23 cellular contexts compared by ENCODE assay signal in the genomic region with DNA sequence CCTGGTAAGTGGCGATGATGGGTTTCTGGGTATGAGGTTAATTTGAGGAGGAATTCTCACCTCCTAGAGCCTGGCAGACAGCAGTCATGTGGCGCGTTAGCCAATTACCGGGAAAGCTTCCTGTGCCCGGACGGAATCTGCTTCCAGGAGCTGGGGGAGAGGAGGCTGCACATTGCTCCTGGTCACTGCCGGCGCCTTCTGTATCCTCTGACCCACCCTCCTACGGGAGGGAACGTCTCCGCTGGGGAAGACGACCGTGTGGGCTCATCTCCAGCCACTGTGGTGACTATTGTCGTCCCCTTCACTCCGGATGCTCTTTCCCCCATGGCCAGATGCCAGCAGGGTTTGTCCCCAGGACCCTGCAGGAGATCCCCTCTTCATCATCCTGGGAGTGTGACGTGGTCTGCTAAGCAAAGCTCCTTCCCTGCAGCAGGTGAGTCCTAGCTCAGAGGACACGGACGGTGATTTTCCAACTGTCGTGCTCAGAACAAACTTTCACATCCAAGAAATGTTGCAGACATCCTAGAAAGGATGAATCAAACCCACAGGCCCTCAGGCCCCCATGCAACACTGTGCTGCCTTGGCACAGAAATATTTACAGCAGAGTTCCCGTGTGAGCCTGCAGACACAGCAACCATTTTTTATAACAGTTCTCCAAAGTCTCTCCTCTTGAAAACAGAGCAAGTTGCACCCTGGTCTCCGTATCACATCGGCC. TPM values are rescaled to one million over a fixed set of nuclear protein-coding genes. Genes with fewer than 3 reads are reported as not detected.
DNase-seq lines count a peak whose midpoint lies in the region; ATAC-seq lines count a peak whose summit lies in the region.
"Had no signal": no experiment of that assay in that cellular context is flagged by ENCODE, and none has a peak within 500 bp of the region (broad histone marks: within the 10 kb centered on the region; RNA-seq: fewer than 3 reads in every experiment).

No MANE protein-coding gene starts in this region.

- H3K27ac Mint-ChIP-seq in activated CD4-positive, alpha-beta T cell treated with anti-CD3 and anti-CD28 coated beads, Interleukin-2, amount 10 ng/mL, durations not matched to agents 7 days and 5 days: no peak overlapping the region
- no peak overlapping the region for H3K27ac Mint-ChIP-seq in activated naive CD4-positive, alpha-beta T cell treated with anti-CD3 and anti-CD28 coated beads for 36 hours

- H3K79me1 ChIP-seq in mesendoderm (ENCODE audit: low read length): no peaks in the 10 kb centered on the region

- no peak overlapping the region for H3K4me3 Mint-ChIP-seq in activated CD4-positive, alpha-beta T cell treated with anti-CD3 and anti-CD28 coated beads, Interleukin-2, amount 10 ng/mL, durations not matched to agents 7 days and 5 days
- H3K4me3 Mint-ChIP-seq in activated naive CD4-positive, alpha-beta T cell treated with anti-CD3 and anti-CD28 coated beads for 36 hours: no peak overlapping the region

- no peak overlapping the region for H3K18ac ChIP-seq in mesendoderm (ENCODE audit: low read length)

- no peak overlapping the region for H2BK5ac ChIP-seq in mesendoderm (ENCODE audit: low read length)

- no peak overlapping the region for H3K4me3 ChIP-seq in mesendoderm (ENCODE audit: low read length)
- H3K4me3 ChIP-seq: mucosa of descending colon had no signal

- no peak overlapping the region for H3K4ac ChIP-seq in mesendoderm (ENCODE audit: low read depth, low read length)

- H3K79me2 ChIP-seq in mesendoderm (ENCODE audit: control insufficient read depth, insufficient read depth, low read length): no peaks in the 10 kb centered on the region

- CTCF ChIA-PET in activated CD4-positive, alpha-beta T cell treated with anti-CD3 and anti-CD28 coated beads, Interleukin-2, amount 10 ng/mL, durations not matched to agents 7 days and 5 days (lab: Charles Lee): interaction anchor here (0.7 to 1.2 kb wide), 3 partner anchors 16 to 102 kb away, joined by 3 read pairs; no protein-coding TSS in a partner anchor
- CTCF ChIA-PET in activated naive CD4-positive, alpha-beta T cell treated with anti-CD3 and anti-CD28 coated beads for 36 hours (lab: Charles Lee): no interaction called here

- H3K23ac ChIP-seq in mesendoderm (ENCODE audit: low read length): no peak overlapping the region

- no peak overlapping the region for H3K9ac ChIP-seq in mesendoderm (ENCODE audit: low read length)

- no peak overlapping the region for H2BK15ac ChIP-seq in mesendoderm (replicated peaks; ENCODE audit: low read depth)

- intact Hi-C loops in activated naive CD4-positive, alpha-beta T cell treated with anti-CD3 and anti-CD28 coated beads for 36 hours (cut with micrococcal nuclease): no loop called here

- no peak overlapping the region for H2BK120ac ChIP-seq in mesendoderm (ENCODE audit: low read depth, low read length)

- H3K27me3 ChIP-seq in mesendoderm (ENCODE audit: insufficient read depth, low read length, poor library complexity): no peaks in the 10 kb centered on the region

- no CpG with 5 or more reads among the region's 22 CpGs for WGBS in mesendoderm (ENCODE audit: extremely low coverage, insufficient coverage, low lambda C conversion rate)

- H3K9me3 Mint-ChIP-seq in activated CD4-positive, alpha-beta T cell treated with anti-CD3 and anti-CD28 coated beads, Interleukin-2, amount 10 ng/mL, durations not matched to agents 7 days and 5 days: no peaks in the 10 kb centered on the region
- H3K9me3 Mint-ChIP-seq in activated naive CD4-positive, alpha-beta T cell treated with anti-CD3 and anti-CD28 coated beads for 36 hours: no peaks in the 10 kb centered on the region

- peaks cover 3% of the 10 kb centered on the region for H3K27me3 Mint-ChIP-seq in activated CD4-positive, alpha-beta T cell treated with anti-CD3 and anti-CD28 coated beads, Interleukin-2, amount 10 ng/mL, durations not matched to agents 7 days and 5 days
- H3K27me3 Mint-ChIP-seq in activated naive CD4-positive, alpha-beta T cell treated with anti-CD3 and anti-CD28 coated beads for 36 hours (ENCODE audit: low read depth): peaks cover 6% of the 10 kb centered on the region

- POLR2A ChIA-PET in activated CD4-positive, alpha-beta T cell treated with anti-CD3 and anti-CD28 coated beads, Interleukin-2, amount 10 ng/mL, durations not matched to agents 7 days and 5 days (lab: Charles Lee): no interaction called here

- no peak for ATAC-seq in GM21786 (IDR thresholded peaks at IDR 0.05; ENCODE audit: unreplicated experiment)
- ATAC-seq: foreskin keratinocyte; mucosa of descending colon; stimulated activated naive CD8-positive, alpha-beta T cell treated with anti-CD3 and anti-CD28 coated beads, Interleukin-15, Interleukin-2, amounts not matched to agents 100 U/mL and 50 U/mL, for 24 hours had no signal

- in situ Hi-C loops in G401 (cut with HindIII; ENCODE audit: low sequenced_read_pairs): no loop called here

- H2AK5ac ChIP-seq in mesendoderm (ENCODE audit: low read length): no peak overlapping the region

- no peak overlapping the region for H4K8ac ChIP-seq in mesendoderm (ENCODE audit: low read depth, low read length)

- no peak overlapping the region for H3K56ac ChIP-seq in mesendoderm (ENCODE audit: low read length)

- no peaks in the 10 kb centered on the region for H3K4me1 Mint-ChIP-seq in activated CD4-positive, alpha-beta T cell treated with anti-CD3 and anti-CD28 coated beads, Interleukin-2, amount 10 ng/mL, durations not matched to agents 7 days and 5 days
- H3K4me1 Mint-ChIP-seq in activated naive CD4-positive, alpha-beta T cell treated with anti-CD3 and anti-CD28 coated beads for 36 hours (ENCODE audit: low read depth): no peaks in the 10 kb centered on the region

- H3K27ac ChIP-seq in mesendoderm (ENCODE audit: low read depth, low read length): no peak overlapping the region
- H3K27ac ChIP-seq: foreskin keratinocyte had no signal

- no peaks in the 10 kb centered on the region for H3K4me1 ChIP-seq in mesendoderm (ENCODE audit: control insufficient read depth, low read depth, low read length)
- H3K4me1 ChIP-seq: foreskin keratinocyte had no signal

- no peak overlapping the region for H4K5ac ChIP-seq in mesendoderm (ENCODE audit: low read length)

- no peaks in the 10 kb centered on the region for H3K36me3 ChIP-seq in mesendoderm (ENCODE audit: control insufficient read depth, insufficient read depth, low read length)

- no peaks in the 10 kb centered on the region for H3K36me3 Mint-ChIP-seq in activated CD4-positive, alpha-beta T cell treated with anti-CD3 and anti-CD28 coated beads, Interleukin-2, amount 10 ng/mL, durations not matched to agents 7 days and 5 days (ENCODE audit: low read depth)
- no peaks in the 10 kb centered on the region for H3K36me3 Mint-ChIP-seq in activated naive CD4-positive, alpha-beta T cell treated with anti-CD3 and anti-CD28 coated beads for 36 hours (ENCODE audit: low read depth)

- DNase-seq in AG20443 (ENCODE audit: low spot score) (peak; percentile 52), G401 (ENCODE audit: low spot score) (peak; percentile 70), dermis blood vessel endothelial cell (peak; percentile 21), mesendoderm (peak; percentile 43), DMS53 treated with DMSO at 0.1 percent for 48 hours (lab: John Stamatoyannopoulos, UW; ENCODE audit: unreplicated experiment) (no peak)
- DNase-seq in activated CD4-positive, alpha-beta T cell treated with anti-CD3 and anti-CD28 coated beads, Interleukin-2, amount 10 ng/mL, durations not matched to agents 7 days and 5 days: no peak
- no peak for DNase-seq in activated naive CD4-positive, alpha-beta T cell treated with anti-CD3 and anti-CD28 coated beads for 36 hours
- DNase-seq: activated CD4-positive, alpha-beta T cell treated with anti-CD3 and anti-CD28 coated beads, Interleukin-2, amount 50 U/mL, for 4 hours; activated naive CD4-positive, alpha-beta T cell treated with anti-CD3 and anti-CD28 coated beads, Interleukin-2, amount 50 U/mL, for 16 hours; activated T-cell treated with anti-CD3 and anti-CD28 coated beads, Interleukin-2, amount 50 U/mL, for 1 hour; cortex of kidney; foreskin keratinocyte; GOT3; left cardiac atrium; NCI-H1048; NCI-H2029; SHP77; stimulated activated naive CD8-positive, alpha-beta T cell treated with anti-CD3 and anti-CD28 coated beads, Interleukin-15, Interleukin-2, amounts not matched to agents 100 U/mL and 50 U/mL, for 24 hours; T-helper 1 cell; trophoblast cell had no signal

- H3K4me2 ChIP-seq in mesendoderm (ENCODE audit: low read length): no peak overlapping the region

RNA-seq across cellular contexts. Expression of gene FAM20C, which starts 29.6 kb away (rescaled TPM):
- 12.8 and 14.8 TPM in 2 replicates for total RNA-seq in G401 (2014; rRNA removed; shearing (Covaris generic))
- 2.7 and 4.6 TPM in 2 replicates for total RNA-seq in dermis blood vessel endothelial cell
- 14.5 TPM for polyA plus RNA-seq in mesendoderm (2013, experiment 1 of 2)
- 15.4 TPM for polyA plus RNA-seq in mesendoderm (2013, experiment 2 of 2)
- total RNA-seq in activated CD4-positive, alpha-beta T cell treated with anti-CD3 and anti-CD28 coated beads, Interleukin-2, amount 10 ng/mL, durations not matched to agents 7 days and 5 days: under 1 TPM; 0.29 to 0.47 TPM
- total RNA-seq in activated naive CD4-positive, alpha-beta T cell treated with anti-CD3 and anti-CD28 coated beads for 36 hours: under 1 TPM; 0.26 to 0.91 TPM
- total RNA-seq: HT-29 had no signal

Comparison
In these comparisons a context has a peak if more than half of its experiments do, and no peak if none do; other contexts are left out.
1. DNase-seq: peak in AG20443 (single experiment), G401 (single experiment), dermis blood vessel endothelial cell (single experiment) and mesendoderm (single experiment); none in activated CD4-positive, alpha-beta T cell treated with anti-CD3 and anti-CD28 coated beads, Interleukin-2, amount 10 ng/mL, durations not matched to agents 7 days and 5 days (single experiment), DMS53 treated with DMSO at 0.1 percent for 48 hours (single experiment) and activated naive CD4-positive, alpha-beta T cell treated with anti-CD3 and anti-CD28 coated beads for 36 hours (single experiment).